20 cellular contexts compared by ENCODE assay signal in the genomic region with DNA sequence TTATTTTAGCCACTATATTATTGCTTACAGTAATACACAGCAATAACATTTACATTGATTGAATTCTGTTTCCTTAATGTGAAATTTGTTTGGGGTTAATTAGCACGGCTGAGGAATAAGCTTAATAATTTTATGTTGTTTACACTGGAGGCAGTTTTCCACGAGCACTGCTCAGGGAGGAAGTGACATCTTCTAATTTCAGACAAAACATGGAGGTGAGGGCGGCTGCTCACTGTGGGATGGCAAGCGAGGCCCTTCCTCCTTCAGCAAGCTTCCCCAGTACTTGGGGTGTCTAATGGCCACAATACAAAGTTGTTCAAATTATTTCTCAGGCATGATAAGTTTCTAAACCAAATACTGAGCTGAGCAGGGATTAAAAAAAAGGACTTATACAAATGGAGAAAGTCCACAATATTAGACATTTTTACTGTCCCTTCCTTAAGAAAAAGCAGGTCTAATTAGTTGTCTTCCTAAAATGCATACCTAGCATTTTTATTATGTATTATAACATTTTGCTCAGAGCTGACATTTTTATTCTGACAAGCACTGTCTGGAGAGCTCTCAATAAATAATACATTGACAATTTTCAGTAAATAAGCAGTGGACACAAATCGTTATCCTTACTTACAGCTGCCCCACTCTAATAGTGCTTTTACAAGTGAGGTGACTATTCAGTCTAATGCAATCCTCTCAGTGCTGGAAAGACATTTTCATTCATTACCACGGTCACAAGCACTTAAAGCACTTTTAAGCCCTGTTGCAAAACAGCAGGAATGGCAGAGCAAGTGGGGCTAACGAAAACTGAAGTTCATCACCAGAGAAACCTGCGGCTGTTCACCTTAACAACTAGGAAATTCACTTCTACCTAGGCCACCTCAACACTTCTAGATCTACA. TPM values are rescaled to one million over a fixed set of nuclear protein-coding genes. Genes with fewer than 3 reads are reported as not detected.
DNase-seq lines count a peak whose midpoint lies in the region; ATAC-seq, FAIRE-seq and TF ChIP-seq lines count a peak whose summit lies in the region.
"Had no signal": no experiment of that assay in that cellular context is flagged by ENCODE, and none has a peak within 500 bp of the region (broad histone marks: within the 10 kb centered on the region; RNA-seq: fewer than 3 reads in every experiment).

No MANE protein-coding gene starts in this region.

- CTCF ChIA-PET in HepG2 (lab: Yijun Ruan, JAX; ENCODE audit: low intra/inter-chr PET ratio, low total read pairs): no interaction called here
- CTCF ChIA-PET in CD8-positive, alpha-beta memory T cell (lab: Charles Lee): no interaction called here

- H3K4me1 ChIP-seq in HepG2 (ENCODE audit: insufficient read depth, low read length): 0 out of 2 replicates have a peak, but pooled peaks cover 7% of the 10 kb centered on the region
- H3K4me1 ChIP-seq in right lobe of liver: no peaks in the 10 kb centered on the region
- H3K4me1 ChIP-seq in upper lobe of right lung: no peaks in the 10 kb centered on the region
- H3K4me1 ChIP-seq in mesendoderm (ENCODE audit: control insufficient read depth, low read depth, low read length): no peaks in the 10 kb centered on the region
- no peaks in the 10 kb centered on the region for H3K4me1 ChIP-seq in CD8-positive, alpha-beta memory T cell (ENCODE audit: insufficient read depth, low read length)
- H3K4me1 ChIP-seq: prostate gland had no signal

- ATAC-seq in HepG2 (no peak), right lobe of liver (no peak), upper lobe of right lung (peak; percentile 69)
- ATAC-seq: esophagus mucosa had no signal

- H4K8ac ChIP-seq in mesendoderm (ENCODE audit: low read depth, low read length): no peak overlapping the region

- in situ Hi-C loops in HepG2 (cut with HindIII; ENCODE audit: extremely low pct_ligation_motif_present, low pct_unique_long_range_greater_than_20kb): no loop called here

- TF ChIP-seq CTCF in HepG2 (CRISPR knock-in tag; IDR thresholded peaks at IDR 0.05) (no peak), right lobe of liver (IDR thresholded peaks at IDR 0.05) (no peak), brain (conservative IDR thresholded peaks at IDR 0.05) (no peak), upper lobe of right lung (IDR thresholded peaks at IDR 0.05) (no peak)

- H3K4me3 Mint-ChIP-seq in brain: peak overlapping the region in 1 of 5 experiments; percentile 42
- H3K4me3 Mint-ChIP-seq in CD8-positive, alpha-beta memory T cell: no peak overlapping the region
- H3K4me3 Mint-ChIP-seq: activated naive CD4-positive, alpha-beta T cell treated with anti-CD3 and anti-CD28 coated beads, Interleukin-2, amount 50 U/mL, for 24 hours; neural progenitor cell had no signal

- intact Hi-C loops in HepG2 (cut with micrococcal nuclease; ENCODE audit: unreplicated experiment): no loop called here
- intact Hi-C loops in right lobe of liver (cut with DNase I): no loop called here
- intact Hi-C loops in upper lobe of right lung (cut with DNase I): no loop called here

- H3K9me3 Mint-ChIP-seq in brain: no peaks in the 10 kb centered on the region
- peaks cover 5 to 28% (median 8%) of the 10 kb centered on the region in 5 donors for H3K9me3 Mint-ChIP-seq in CD8-positive, alpha-beta memory T cell
- H3K9me3 Mint-ChIP-seq: activated naive CD4-positive, alpha-beta T cell treated with anti-CD3 and anti-CD28 coated beads, Interleukin-2, amount 50 U/mL, for 24 hours; neural progenitor cell had no signal

- peaks cover 67% of the 10 kb centered on the region for H3K4me1 Mint-ChIP-seq in brain
- no peaks in the 10 kb centered on the region for H3K4me1 Mint-ChIP-seq in CD8-positive, alpha-beta memory T cell
- H3K4me1 Mint-ChIP-seq: activated naive CD4-positive, alpha-beta T cell treated with anti-CD3 and anti-CD28 coated beads, Interleukin-2, amount 50 U/mL, for 24 hours had no signal

- no TSS peak for BruUV-seq in HepG2 (replicated peaks; lab: Mats Ljungman, UMichigan)

- POLR2A ChIA-PET in HepG2 (lab: Yijun Ruan, JAX): no interaction called here
- POLR2A ChIA-PET in CD8-positive, alpha-beta memory T cell (lab: Charles Lee): no interaction called here

- H2BK5ac ChIP-seq in mesendoderm (ENCODE audit: low read length): no peak overlapping the region

- no peak for TF ChIP-seq RAD21 in HepG2 (CRISPR knock-in tag; IDR thresholded peaks at IDR 0.05)

- DNase-seq in HepG2 (ENCODE audit: low spot score) (no peak), right lobe of liver (no peak), NCI-H2107 treated with DMSO at 0.1 percent for 48 hours (lab: John Stamatoyannopoulos, UW; ENCODE audit: unreplicated experiment) (peak; percentile 79), upper lobe of right lung (no peak), inferior parietal cortex (ENCODE audit: extremely low spot score) (no peak), mesendoderm (no peak)
- DNase-seq in CD8-positive, alpha-beta memory T cell: no peak
- DNase-seq: activated CD4-positive, alpha-beta T cell treated with anti-CD3 and anti-CD28 coated beads for 48 hours; effector CD8-positive, alpha-beta T cell; H7; MV-4-11; stimulated activated naive CD4-positive, alpha-beta T cell; tibial artery had no signal

- H3K18ac ChIP-seq in mesendoderm (ENCODE audit: low read length): no peak overlapping the region

- TF ChIP-seq EP300 in HepG2 (IDR thresholded peaks at IDR 0.05; ENCODE audit: low read depth in 2 of 2, low read length in 2 of 2) (no peak), HepG2 (CRISPR knock-in tag; IDR thresholded peaks at IDR 0.05; ENCODE audit: borderline replicate concordance) (no peak)

- H4K20me1 ChIP-seq in HepG2 (ENCODE audit: insufficient read depth, low read length): no peaks in the 10 kb centered on the region

- H3K27me3 ChIP-seq in HepG2 (ENCODE audit: control insufficient read depth in 1 of 2, insufficient read depth in 2 of 2, low read length in 2 of 2): no peaks in the 10 kb centered on the region
- no peaks in the 10 kb centered on the region for H3K27me3 ChIP-seq in right lobe of liver
- H3K27me3 ChIP-seq in upper lobe of right lung: no peaks in the 10 kb centered on the region
- H3K27me3 ChIP-seq in mesendoderm (ENCODE audit: insufficient read depth, low read length, poor library complexity): no peaks in the 10 kb centered on the region
- no peaks in the 10 kb centered on the region for H3K27me3 ChIP-seq in CD8-positive, alpha-beta memory T cell (ENCODE audit: insufficient read depth, low read length, poor library complexity, severe bottlenecking)
- H3K27me3 ChIP-seq: tibial artery had no signal

- 31% methylated on average over 8 of the region's 8 CpGs for WGBS in HepG2 (ENCODE audit: low lambda C conversion rate)
- 63% methylated on average over 8 of the region's 8 CpGs for WGBS in right lobe of liver (ENCODE audit: insufficient coverage, low coverage, low lambda C conversion rate, missing lambda C conversion rate)
- WGBS in mesendoderm (ENCODE audit: extremely low coverage, insufficient coverage, low lambda C conversion rate): no CpG with 5 or more reads among the region's 8 CpGs

- TF ChIP-seq POLR2A in HepG2 (IDR thresholded peaks at IDR 0.05; ENCODE audit: insufficient read depth in 1 of 2, low read depth in 2 of 2, low read length in 2 of 2): no peak
- TF ChIP-seq POLR2A in right lobe of liver (IDR thresholded peaks at IDR 0.05): no peak

- H2BK120ac ChIP-seq in mesendoderm (ENCODE audit: low read depth, low read length): no peak overlapping the region

- H3K27ac ChIP-seq in HepG2 (ENCODE audit: extremely low read length, insufficient read depth, low read length) (no peak overlapping the region), right lobe of liver (no peak overlapping the region), upper lobe of right lung (no peak overlapping the region), mesendoderm (ENCODE audit: low read depth, low read length) (no peak overlapping the region)
- no peak overlapping the region for H3K27ac ChIP-seq in CD8-positive, alpha-beta memory T cell (ENCODE audit: low read depth, low read length)
- H3K27ac ChIP-seq: neural progenitor cell, prostate gland, skin epidermis, tibial artery had no signal

- H2AK5ac ChIP-seq in mesendoderm (ENCODE audit: low read length): no peak overlapping the region

- H3K4me2 ChIP-seq in HepG2 (ENCODE audit: low read depth, low read length): 0 out of 2 replicates have a peak overlapping the region, but pooled peaks have one; percentile 6
- no peak overlapping the region for H3K4me2 ChIP-seq in mesendoderm (ENCODE audit: low read length)
- H3K4me2 ChIP-seq: neural progenitor cell had no signal

- H3K27ac Mint-ChIP-seq in brain: peak overlapping the region in 3 of 5 experiments; percentile 31 to 85 (median 57)
- H3K27ac Mint-ChIP-seq in CD8-positive, alpha-beta memory T cell: no peak overlapping the region
- H3K27ac Mint-ChIP-seq: activated naive CD4-positive, alpha-beta T cell treated with anti-CD3 and anti-CD28 coated beads, Interleukin-2, amount 50 U/mL, for 24 hours; neural progenitor cell had no signal

- H3K56ac ChIP-seq in mesendoderm (ENCODE audit: low read length): no peak overlapping the region

- H3K79me2 ChIP-seq in HepG2 (ENCODE audit: insufficient read depth, low read length) (no peaks in the 10 kb centered on the region), mesendoderm (ENCODE audit: control insufficient read depth, insufficient read depth, low read length) (no peaks in the 10 kb centered on the region)

- H3K4me3 ChIP-seq in HepG2 (replicated peaks in 1 of 3; ENCODE audit: insufficient read depth in 1 of 3, low read depth in 2 of 3, low read length in 3 of 3) (no peak overlapping the region), right lobe of liver (no peak overlapping the region), upper lobe of right lung (no peak overlapping the region), mesendoderm (ENCODE audit: low read length) (no peak overlapping the region)
- H3K4me3 ChIP-seq in CD8-positive, alpha-beta memory T cell (ENCODE audit: low read length): no peak overlapping the region
- H3K4me3 ChIP-seq: neural progenitor cell, prostate gland, skin epidermis, tibial artery had no signal

- H4K5ac ChIP-seq in mesendoderm (ENCODE audit: low read length): no peak overlapping the region

- no peak overlapping the region for H3K4ac ChIP-seq in mesendoderm (ENCODE audit: low read depth, low read length)

- peaks cover 8% of the 10 kb centered on the region for H3K27me3 Mint-ChIP-seq in brain
- H3K27me3 Mint-ChIP-seq in CD8-positive, alpha-beta memory T cell: no peaks in the 10 kb centered on the region
- H3K27me3 Mint-ChIP-seq: activated naive CD4-positive, alpha-beta T cell treated with anti-CD3 and anti-CD28 coated beads, Interleukin-2, amount 50 U/mL, for 24 hours had no signal

- H2BK15ac ChIP-seq in mesendoderm (replicated peaks; ENCODE audit: low read depth): no peak overlapping the region

- H3K79me1 ChIP-seq in mesendoderm (ENCODE audit: low read length): no peaks in the 10 kb centered on the region

- H3K9ac ChIP-seq in HepG2 (ENCODE audit: insufficient read depth, low read depth, low read length) (no peak overlapping the region), mesendoderm (ENCODE audit: low read length) (no peak overlapping the region)
- H3K9ac ChIP-seq: neural progenitor cell had no signal

- H3K36me3 Mint-ChIP-seq in brain: peaks cover 8% of the 10 kb centered on the region
- H3K36me3 Mint-ChIP-seq in CD8-positive, alpha-beta memory T cell: no peaks in the 10 kb centered on the region
- H3K36me3 Mint-ChIP-seq: activated naive CD4-positive, alpha-beta T cell treated with anti-CD3 and anti-CD28 coated beads, Interleukin-2, amount 50 U/mL, for 24 hours had no signal

- FAIRE-seq in HepG2 (lab: Jason Lieb, UNC): no peak
- FAIRE-seq: frontal cortex had no signal

- H3K9me3 ChIP-seq in HepG2 (ENCODE audit: low read length) (no peaks in the 10 kb centered on the region), right lobe of liver (no peaks in the 10 kb centered on the region), upper lobe of right lung (no peaks in the 10 kb centered on the region)
- no peaks in the 10 kb centered on the region for H3K9me3 ChIP-seq in CD8-positive, alpha-beta memory T cell (ENCODE audit: low read length)
- H3K9me3 ChIP-seq: prostate gland, tibial artery had no signal

- H3K23ac ChIP-seq in mesendoderm (ENCODE audit: low read length): no peak overlapping the region

- H2AFZ ChIP-seq in HepG2 (ENCODE audit: low read length): no peak overlapping the region
- H2AFZ ChIP-seq: neural progenitor cell had no signal

- no peaks in the 10 kb centered on the region for H3K36me3 ChIP-seq in HepG2 (replicated peaks in 1 of 2; ENCODE audit: control insufficient read depth in 1 of 2, insufficient read depth in 2 of 2, low read length in 2 of 2)
- H3K36me3 ChIP-seq in right lobe of liver: no peaks in the 10 kb centered on the region
- H3K36me3 ChIP-seq in upper lobe of right lung: no peaks in the 10 kb centered on the region
- H3K36me3 ChIP-seq in mesendoderm (ENCODE audit: control insufficient read depth, insufficient read depth, low read length): no peaks in the 10 kb centered on the region
- H3K36me3 ChIP-seq in CD8-positive, alpha-beta memory T cell (ENCODE audit: insufficient read depth, low read length): no peaks in the 10 kb centered on the region
- H3K36me3 ChIP-seq: neural progenitor cell, prostate gland, tibial artery had no signal

RNA-seq across cellular contexts. Expression of gene SOX6, which starts 56.2 kb away (rescaled TPM):
- total RNA-seq in HepG2 (2016; rRNA removed; fragmentation: Illumina TruSeq; extraction: Trizol) (11.1 and 11.2 TPM in 2 replicates), right lobe of liver (10 to 100 TPM in 2 of 6 experiments, 1 to 10 TPM in 4; 3.3 to 16.1 (median 7.8) TPM), upper lobe of right lung (8.3 TPM)
- total RNA-seq in HepG2 (2016; cell fraction: cytosol; rRNA removed; fragmentation: Illumina TruSeq; extraction: Trizol; ENCODE audit: low read depth): 5.0 and 7.1 TPM in 2 replicates
- total RNA-seq in HepG2 (2016; cell fraction: insoluble cytoplasmic fraction; rRNA removed; fragmentation: Illumina TruSeq; extraction: Trizol): 9.8 TPM in 2 replicates
- total RNA-seq in HepG2 (2016; cell fraction: membrane; rRNA removed; fragmentation: Illumina TruSeq; extraction: Trizol): 3.7 and 4.3 TPM in 2 replicates
- 42.1 and 45.0 TPM in 2 replicates for total RNA-seq in HepG2 (2016; cell fraction: nucleus; rRNA removed; fragmentation: Illumina TruSeq; extraction: Trizol)
- polyA plus RNA-seq in HepG2 (2011; rRNA removed) (2.0 and 2.6 TPM in 2 replicates), brain (ENCODE audit: insufficient read depth, low read depth, low replicate concordance) (3.3 TPM)
- 1.5 and 1.6 TPM in 2 replicates for polyA plus RNA-seq in HepG2 (2011; cell fraction: cytosol; rRNA removed)
- 3.0 TPM in 2 replicates for polyA plus RNA-seq in HepG2 (2011; cell fraction: nucleus; rRNA removed)
- 1.9 and 2.6 TPM in 2 replicates for polyA plus RNA-seq in HepG2 (2012)
- 0.21 and 0.66 TPM in 2 replicates for polyA plus RNA-seq in HepG2 (2016; cell fraction: cytosol; fragmentation: Illumina TruSeq; extraction: Trizol; ENCODE audit: low read depth)
- 6.1 and 7.0 TPM in 2 replicates for polyA plus RNA-seq in HepG2 (2016; cell fraction: insoluble cytoplasmic fraction; fragmentation: Illumina TruSeq; extraction: Trizol; ENCODE audit: low read depth)
- polyA plus RNA-seq in HepG2 (2016; cell fraction: membrane; fragmentation: Illumina TruSeq; extraction: Trizol; ENCODE audit: low read depth): 0.65 and 1.4 TPM in 2 replicates
- polyA plus RNA-seq in HepG2 (2016; cell fraction: nucleus; fragmentation: Illumina TruSeq; extraction: Trizol; ENCODE audit: insufficient read depth, low read depth): 6.4 and 8.3 TPM in 2 replicates
- polyA minus RNA-seq in HepG2 (2011; rRNA and poly(A)+ RNA removed; ENCODE audit: low replicate concordance): 0.30 and 10.1 TPM in 2 replicates
- polyA minus RNA-seq in HepG2 (2011; cell fraction: cytosol; rRNA and poly(A)+ RNA removed): 3.0 and 5.5 TPM in 2 replicates
- 72.4 and 79.2 TPM in 2 replicates for polyA minus RNA-seq in HepG2 (2011; cell fraction: nucleus; rRNA and poly(A)+ RNA removed)
- 0.13 TPM for polyA plus RNA-seq in mesendoderm (2013, experiment 1 of 2)
- 0.13 TPM for polyA plus RNA-seq in mesendoderm (2013, experiment 2 of 2)
- total RNA-seq in CD8-positive, alpha-beta memory T cell: not detected
- not detected for polyA plus RNA-seq in CD8-positive, alpha-beta memory T cell

Comparison
In these comparisons a context has a peak if more than half of its experiments do, and no peak if none do; other contexts are left out.
1. H3K27ac Mint-ChIP-seq: peak in brain (3 of 5); none in CD8-positive, alpha-beta memory T cell (0 of 8).